Comparison of ENCODE assay signal across 14 cellular contexts in the genomic region with DNA sequence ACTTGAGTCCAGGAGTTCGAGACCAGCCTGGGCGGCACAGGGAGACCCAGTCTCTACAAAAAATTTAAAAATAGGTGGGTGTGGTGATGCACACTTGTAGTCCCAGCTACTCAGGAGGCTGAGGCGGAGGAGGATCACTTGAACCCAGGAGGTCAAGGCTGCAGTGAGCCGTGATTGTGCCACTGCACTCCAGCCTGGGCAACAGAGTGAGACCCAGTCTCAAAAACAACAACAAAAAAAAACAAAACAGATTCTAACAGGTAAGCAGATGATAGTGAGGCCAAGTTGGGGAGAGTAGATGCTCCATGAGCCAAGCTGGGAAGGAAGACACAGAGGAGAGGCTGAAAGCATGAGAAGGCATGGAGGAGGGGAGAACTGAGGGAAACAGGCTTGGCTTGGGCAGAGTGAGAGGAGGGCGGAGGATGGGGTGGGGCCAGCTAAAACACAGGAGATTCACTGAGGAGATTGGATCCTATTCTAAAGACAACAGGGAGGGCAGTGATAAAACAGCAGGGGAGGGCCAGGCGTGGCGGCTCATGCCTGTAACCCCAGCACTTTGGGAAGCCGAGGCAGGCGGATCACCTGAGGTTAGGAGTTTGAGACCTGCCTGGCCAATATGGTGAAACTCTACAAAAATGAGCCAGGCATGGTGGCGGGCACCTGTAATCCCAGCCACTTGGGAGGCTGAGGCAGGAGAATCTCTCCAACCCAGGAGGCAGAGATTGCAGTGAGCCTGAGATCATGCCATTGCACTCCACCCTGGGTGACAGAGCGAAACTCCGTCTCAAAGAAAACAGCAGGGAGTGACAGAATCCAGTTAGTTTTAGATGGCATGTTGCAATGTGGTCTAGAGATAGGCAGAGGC. TPM values are rescaled to one million over a fixed set of nuclear protein-coding genes. Genes with fewer than 3 reads are reported as not detected.
DNase-seq lines count a peak whose midpoint lies in the region; ATAC-seq, FAIRE-seq and TF ChIP-seq lines count a peak whose summit lies in the region.
"Had no signal": no experiment of that assay in that cellular context is flagged by ENCODE, and none has a peak within 500 bp of the region (broad histone marks: within the 10 kb centered on the region; RNA-seq: fewer than 3 reads in every experiment).

No MANE protein-coding gene starts in this region.

- no peaks in the 10 kb centered on the region for H3K9me2 ChIP-seq in hepatocyte (replicated peaks; ENCODE audit: insufficient read depth)

- ATAC-seq in A549 (peak; percentile 46 to 55), memory B cell (ENCODE audit: low read depth) (no peak)

- H3K79me2 ChIP-seq in hepatocyte: peaks cover 2% of the 10 kb centered on the region

- H3K36me3 ChIP-seq in HEK293 (ENCODE audit: control insufficient read depth in 2 of 2, insufficient read depth in 1 of 2, low read length in 2 of 2) (peaks cover 11 to 32% of the 10 kb centered on the region in 2 experiments), spleen (peaks cover 0 to 59% (median 39%) of the 10 kb centered on the region in 6 donors), hepatocyte (replicated peaks; ENCODE audit: insufficient read depth, low read depth) (no peaks in the 10 kb centered on the region)

- H4K20me1 ChIP-seq in hepatocyte (ENCODE audit: insufficient read depth, poor library complexity, severe bottlenecking): peaks cover 14% of the 10 kb centered on the region

- peaks cover 7% of the 10 kb centered on the region for H3K4me1 Mint-ChIP-seq in memory B cell

- no peak overlapping the region for H3K4me3 ChIP-seq in A549
- no peak overlapping the region for H3K4me3 ChIP-seq in HEK293 (ENCODE audit: low read depth, low read length)
- H3K4me3 ChIP-seq in spleen: no peak overlapping the region
- H3K4me3 ChIP-seq in hepatocyte: no peak overlapping the region
- H3K4me3 ChIP-seq: stomach had no signal

- no peak overlapping the region for H2AFZ ChIP-seq in hepatocyte

- H3K27ac ChIP-seq in A549 (no peak overlapping the region), HEK293 (ENCODE audit: extremely low read depth, low read depth, low read length) (no peak overlapping the region), cingulate gyrus (ENCODE audit: low read depth, low read length) (peak overlapping the region; percentile 39), spleen (no peak overlapping the region), hepatocyte (no peak overlapping the region)
- H3K27ac ChIP-seq: stomach had no signal

- no peak for DNase-seq in A549 (ENCODE audit: low read depth in 1 of 2, low spot score in 1 of 2)
- DNase-seq in memory B cell (ENCODE audit: low spot score in 2 of 2): no peak
- no peak for DNase-seq in spleen
- DNase-seq in hepatocyte (ENCODE audit: low spot score): no peak
- DNase-seq in EL: no peak
- no peak for DNase-seq in GDM1 (lab: John Stamatoyannopoulos, UW)
- DNase-seq: C1 segment of cervical spinal cord; Kasumi-1; NCI-H2081 treated with DMSO at 0.1 percent for 48 hours; stimulated activated CD4-positive, alpha-beta T cell treated with anti-CD3 and anti-CD28 coated beads, Interleukin-4, amount 100 ng/mL, for 4 hours; stomach had no signal

- intact Hi-C loops in spleen (cut with DNase I; ENCODE audit: low total_unique reads): no loop called here

- peaks cover 17% of the 10 kb centered on the region; the same call in 2 of the 3 replicates for H3K4me1 ChIP-seq in A549
- H3K4me1 ChIP-seq in HEK293 (ENCODE audit: control insufficient read depth, insufficient read depth, low read length): peaks cover 3% of the 10 kb centered on the region; the same call in 1 of the 2 replicates
- H3K4me1 ChIP-seq in spleen: peaks cover 0 to 14% (median 4%) of the 10 kb centered on the region in 6 donors
- H3K4me1 ChIP-seq in hepatocyte (ENCODE audit: insufficient read depth): no peaks in the 10 kb centered on the region

- H3K27me3 Mint-ChIP-seq in memory B cell: no peaks in the 10 kb centered on the region

- H3K27ac Mint-ChIP-seq in memory B cell: peak overlapping the region; percentile 73

- no peak for TF ChIP-seq EP300 in A549 (IDR thresholded peaks at IDR 0.05)

- H3K27me3 ChIP-seq in spleen (replicated peaks in 1 of 7) (no peaks in the 10 kb centered on the region), hepatocyte (no peaks in the 10 kb centered on the region)
- H3K27me3 ChIP-seq: stomach had no signal

- no peak overlapping the region for H3K4me3 Mint-ChIP-seq in memory B cell

- TF ChIP-seq RAD21 in A549 (conservative IDR thresholded peaks at IDR 0.05 in 1 of 2, IDR thresholded peaks at IDR 0.05 in 1 of 2): no peak

- POLR2A ChIA-PET in A549 (lab: Yijun Ruan, JAX) (no interaction called here), HEK293 (lab: Yijun Ruan, JAX) (interaction anchor here (1.2 kb wide), 1 partner anchor 8 kb away, joined by 7 read pairs; a partner anchor contains a TSS)

- no peaks in the 10 kb centered on the region for H3K9me3 Mint-ChIP-seq in memory B cell

- 92% methylated on average over 12 of the region's 12 CpGs for WGBS in A549 (ENCODE audit: missing lambda C conversion rate)
- 87 to 94% (median 91%) methylated on average over 12 of the region's 12 CpGs for WGBS in spleen, 5 donors
- WGBS in hepatocyte (ENCODE audit: low lambda C conversion rate, missing lambda C conversion rate): 91% methylated on average over 12 of the region's 12 CpGs

- CTCF ChIA-PET in A549 (lab: Yijun Ruan, JAX) (interaction anchor here (0.6 to 2.1 kb wide), 4 partner anchors 9 to 311 kb away, joined by 3 to 5 read pairs (median 4); no protein-coding TSS in a partner anchor), HEK293 (lab: Yijun Ruan, JAX) (interaction anchor here (1.2 kb wide), 1 partner anchor 91 kb away, joined by 3 read pairs; no protein-coding TSS in a partner anchor)

- TF ChIP-seq POLR2A in A549 (IDR thresholded peaks at IDR 0.05; ENCODE audit: low read length) (no peak), spleen (IDR thresholded peaks at IDR 0.05) (no peak)

- no peak for FAIRE-seq in A549 (lab: Jason Lieb, UNC)
- FAIRE-seq: G401.6 had no signal

- H3K9me3 ChIP-seq in A549 (no peaks in the 10 kb centered on the region), HEK293 (ENCODE audit: control insufficient read depth, insufficient read depth, low read depth, low read length) (no peaks in the 10 kb centered on the region), spleen (no peaks in the 10 kb centered on the region), hepatocyte (ENCODE audit: low read depth) (no peaks in the 10 kb centered on the region)
- H3K9me3 ChIP-seq: stomach had no signal

- peaks cover 16% of the 10 kb centered on the region for H3K36me3 Mint-ChIP-seq in memory B cell

- TF ChIP-seq CTCF in A549 (IDR thresholded peaks at IDR 0.05) (no peak), HEK293 (tag by site-specific recombination; IDR thresholded peaks at IDR 0.05) (no peak), spleen (IDR thresholded peaks at IDR 0.05 in 8 of 11, conservative IDR thresholded peaks at IDR 0.05 in 3 of 11) (no peak), hepatocyte (IDR thresholded peaks at IDR 0.05; ENCODE audit: poor library complexity) (no peak)

- H3K4me2 ChIP-seq in A549 (no peak overlapping the region), hepatocyte (no peak overlapping the region)

TF ChIP-seq in A549, 52 proteins besides CTCF, POLR2A, EP300 and RAD21 (continues in another document):
- no peak for TF ChIP-seq HEYL (CRISPR knock-in tag; IDR thresholded peaks at IDR 0.05)
- TF ChIP-seq EHMT2 (IDR thresholded peaks at IDR 0.05; ENCODE audit: low read depth): no peak
- TF ChIP-seq, protein P1, sequence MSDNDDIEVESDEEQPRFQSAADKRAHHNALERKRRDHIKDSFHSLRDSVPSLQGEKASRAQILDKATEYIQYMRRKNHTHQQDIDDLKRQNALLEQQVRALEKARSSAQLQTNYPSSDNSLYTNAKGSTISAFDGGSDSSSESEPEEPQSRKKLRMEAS (IDR thresholded peaks at IDR 0.05): no peak
- no peak for TF ChIP-seq MAFK (IDR thresholded peaks at IDR 0.05; ENCODE audit: partially characterized antibody)

TF ChIP-seq in HEK293, 187 proteins besides CTCF, POLR2A, EP300 and RAD21 (continues in another document):
- TF ChIP-seq ZNF768 (tag by site-specific recombination; IDR thresholded peaks at IDR 0.05): no peak
- no peak for TF ChIP-seq ZNF654 (tag by site-specific recombination; IDR thresholded peaks at IDR 0.05; ENCODE audit: low read depth)
- no peak for TF ChIP-seq HOXD13 (CRISPR knock-in tag; IDR thresholded peaks at IDR 0.05; ENCODE audit: borderline replicate concordance)
- peak; percentile 47; the same call in 1 of the 2 replicates for TF ChIP-seq ZFP69B (tag by site-specific recombination; IDR thresholded peaks at IDR 0.05)
- peak; percentile 53; the same call in 1 of the 2 replicates for TF ChIP-seq ZNF610 (tag by site-specific recombination; IDR thresholded peaks at IDR 0.05; ENCODE audit: borderline replicate concordance)

RNA-seq across cellular contexts. Expression of a gene that starts 8.4 kb away (rescaled TPM):
- polyA plus RNA-seq in A549 (2011; rRNA removed): 3,799 and 4,312 TPM in 2 replicates
- 5,803 and 7,483 TPM in 2 replicates for polyA plus RNA-seq in A549 (2012; cell fraction: cytosol; rRNA removed)
- 1,682 and 2,988 TPM in 2 replicates for polyA plus RNA-seq in A549 (2012; cell fraction: nucleus; rRNA removed)
- 3,127 to 3,794 TPM (median 3,716 TPM) in 3 replicates for polyA plus RNA-seq in A549 (2017; fragmentation: RNase III; extraction: RNeasy Plus Mini Kit Qiagen cat#74134 plus additional on column Dnase treatment)
- polyA minus RNA-seq in A549 (2011; rRNA and poly(A)+ RNA removed): 949 and 1,168 TPM in 2 replicates
- total RNA-seq in spleen: 1,000 to 10,000 TPM; 1,801 to 2,829 (median 2,025) TPM
- 1,000 to 10,000 TPM; 5,417 to 8,400 (median 8,329) TPM for polyA plus RNA-seq in spleen
- 2,319 and 2,589 TPM in 2 replicates for total RNA-seq in hepatocyte
- polyA plus RNA-seq in hepatocyte: 1,067 and 1,087 TPM in 2 replicates

RNA-seq across cellular contexts. Expression of a gene that starts 28.5 kb away (rescaled TPM):
- polyA plus RNA-seq in A549 (2011; rRNA removed) (not detected in 2 replicates), A549 (2017; fragmentation: RNase III; extraction: RNeasy Plus Mini Kit Qiagen cat#74134 plus additional on column Dnase treatment) (not detected in 3 replicates), spleen (1,000 to 10,000 TPM; 3,319 to 4,860 (median 4,644) TPM), hepatocyte (103 and 107 TPM in 2 replicates)
- polyA plus RNA-seq in A549 (2012; cell fraction: cytosol; rRNA removed): 0.06 and 0.19 TPM in 2 replicates
- 0.11 TPM in 1 of 2 replicates, not detected in the other for polyA plus RNA-seq in A549 (2012; cell fraction: nucleus; rRNA removed)
- polyA minus RNA-seq in A549 (2011; rRNA and poly(A)+ RNA removed): not detected in 2 replicates
- total RNA-seq in spleen (1,000 to 10,000 TPM; 3,224 to 5,563 (median 4,811) TPM), hepatocyte (51.1 and 57.2 TPM in 2 replicates)

Comparison
In these comparisons a context has a peak if more than half of its experiments do, and no peak if none do; other contexts are left out.
1. RNA of a gene that starts 28.5 kb away (polyA plus RNA-seq): 3,319 to 4,860 TPM in spleen and 103 to 107 TPM in hepatocyte; 0.06 to 0.19 TPM in A549; every median in the first group is over 10 times any median in the second.